8 cellular contexts compared by ENCODE assay signal in genomic region chr11:63917685-63918523, GRCh38. TPM values are rescaled to one million over a fixed set of nuclear protein-coding genes. Genes with fewer than 3 reads are reported as not detected.
DNase-seq lines count a peak whose midpoint lies in the region; ATAC-seq and TF ChIP-seq lines count a peak whose summit lies in the region.

No MANE protein-coding gene starts in this region.

- H3K27ac ChIP-seq in muscle layer of duodenum (ENCODE audit: low read length) (no peak overlapping the region), aorta (ENCODE audit: low read depth in 1 of 2, low read length in 2 of 2) (peak overlapping the region; percentile 32 to 89)

- H3K4me1 ChIP-seq in muscle layer of duodenum (ENCODE audit: control insufficient read depth in 1 of 2, insufficient read depth in 2 of 2, low read length in 2 of 2) (peaks cover 0 to 53% of the 10 kb centered on the region in 2 donors), aorta (ENCODE audit: control insufficient read depth in 1 of 2, insufficient read depth in 2 of 2, low read length in 2 of 2) (no peaks in the 10 kb centered on the region)

- no peaks in the 10 kb centered on the region for H3K27me3 ChIP-seq in muscle layer of duodenum (ENCODE audit: low read depth, low read length)
- no peaks in the 10 kb centered on the region for H3K27me3 ChIP-seq in aorta (ENCODE audit: control insufficient read depth in 1 of 2, insufficient read depth in 2 of 2, low read length in 1 of 2)

- H3K36me3 ChIP-seq in muscle layer of duodenum (ENCODE audit: control insufficient read depth in 1 of 2, insufficient read depth in 2 of 2, low read length in 2 of 2), result no peaks in the 10 kb centered on the region
- no peaks in the 10 kb centered on the region for H3K36me3 ChIP-seq in aorta (ENCODE audit: control insufficient read depth in 1 of 2, insufficient read depth in 2 of 2, low read length in 1 of 2)

- WGBS in aorta, 2 donors, result 0 to 1% methylated on average over 34 to 50 of the region's 50 CpGs

- ATAC-seq in esophagus mucosa, result peak; percentile 13
- ATAC-seq in aorta (ENCODE audit: low FRiP score), result peak; percentile 57
- no peak for ATAC-seq in HG03139 (IDR thresholded peaks at IDR 0.05; ENCODE audit: unreplicated experiment)

- DNase-seq in GM12865 (ENCODE audit: low read depth), result peak; percentile 29
- peak; percentile 96 for DNase-seq in NCI-H2171 (lab: John Stamatoyannopoulos, UW)
- peak; percentile 26 to 44 for DNase-seq in activated CD4-positive, alpha-beta T cell treated with anti-CD3 and anti-CD28 coated beads, Interleukin-2, amount 50 U/mL, for 48 hours
- DNase-seq in aorta, result peak; percentile 87 to 92
- DNase-seq in RKO (ENCODE audit: low spot score), result no peak

- no peaks in the 10 kb centered on the region for H3K9me3 ChIP-seq in muscle layer of duodenum (ENCODE audit: control insufficient read depth in 1 of 2, low read length in 2 of 2)
- no peaks in the 10 kb centered on the region for H3K9me3 ChIP-seq in aorta (ENCODE audit: control insufficient read depth, low read length)

- intact Hi-C loops in aorta (cut with DNase I), result loop anchor here in 1 of 2 donors (5.0 kb wide), 1 partner anchor 46 kb away; no protein-coding TSS in a partner anchor

- no peak for TF ChIP-seq CTCF in GM12865 (IDR thresholded peaks at IDR 0.05; ENCODE audit: insufficient read depth, low read depth, low read length, missing control alignments)

- H3K4me3 ChIP-seq in GM12865 (ENCODE audit: low read depth, low read length), result peak overlapping the region; percentile 50
- peak overlapping the region; percentile 42 to 67 for H3K4me3 ChIP-seq in muscle layer of duodenum (ENCODE audit: low read depth in 1 of 2, low read length in 2 of 2)
- peak overlapping the region; percentile 19 to 46 for H3K4me3 ChIP-seq in aorta (ENCODE audit: low read length in 2 of 2)

RNA-seq across cellular contexts. Expression of gene RCOR2, which starts 0.9 kb away (rescaled TPM):
- 0.16 TPM for total RNA-seq in esophagus mucosa
- total RNA-seq in aorta, result 1 to 10 TPM in 1 of 2 donors, under 1 TPM in 1; 0.78 to 4.8 TPM
- 1 to 10 TPM in 1 of 2 donors, under 1 TPM in 1; 0.63 to 1.9 TPM for polyA plus RNA-seq in aorta

RNA-seq across cellular contexts. Expression of gene NAA40, which starts 20.9 kb away (rescaled TPM):
- total RNA-seq in esophagus mucosa (10.8 TPM), aorta (10 to 100 TPM; 16.1 to 26.9 TPM)
- 10 to 100 TPM in 1 of 2 donors, 1 to 10 TPM in 1; 5.3 to 20.7 TPM for polyA plus RNA-seq in aorta

RNA-seq across cellular contexts. Expression of gene COX8A, which starts 56.5 kb away (rescaled TPM):
- total RNA-seq in esophagus mucosa (461 TPM), aorta (100 to 1,000 TPM; 135 to 175 TPM)
- polyA plus RNA-seq in aorta, result 100 to 1,000 TPM; 499 to 669 TPM
